9 cellular contexts compared by ENCODE assay signal in genomic region chr10:4034907-4035581, GRCh38.
DNase-seq lines count a peak whose midpoint lies in the region; ATAC-seq and TF ChIP-seq lines count a peak whose summit lies in the region.
"Had no signal": no experiment of that assay in that cellular context is flagged by ENCODE, and none has a peak within 500 bp of the region (broad histone marks: within the 10 kb centered on the region; RNA-seq: fewer than 3 reads in every experiment).

No MANE protein-coding gene starts in this region.

- peaks cover 12% of the 10 kb centered on the region for H3K4me1 ChIP-seq in mononuclear cell (ENCODE audit: insufficient read depth, low read length)
- H3K4me1 ChIP-seq in upper lobe of left lung = peaks cover 8 to 18% (median 13%) of the 10 kb centered on the region in 4 donors

- H3K4me1 Mint-ChIP-seq in activated naive CD4-positive, alpha-beta T cell treated with anti-CD3 and anti-CD28 coated beads for 36 hours (ENCODE audit: low read depth) = peaks cover 30% of the 10 kb centered on the region
- H3K4me1 Mint-ChIP-seq in central memory CD8-positive, alpha-beta T cell = peaks cover 28% of the 10 kb centered on the region

- TF ChIP-seq CTCF in upper lobe of left lung (IDR thresholded peaks at IDR 0.05) = no peak

- peak overlapping the region; percentile 41 to 81 (median 74) for H3K27ac ChIP-seq in upper lobe of left lung
- H3K27ac ChIP-seq: BLaER1 had no signal

- H3K9me3 Mint-ChIP-seq in activated naive CD4-positive, alpha-beta T cell treated with anti-CD3 and anti-CD28 coated beads for 36 hours = no peaks in the 10 kb centered on the region
- no peaks in the 10 kb centered on the region for H3K9me3 Mint-ChIP-seq in central memory CD8-positive, alpha-beta T cell

- H3K4me3 ChIP-seq in mononuclear cell (ENCODE audit: low read length) = peak overlapping the region; percentile 22
- peak overlapping the region in 3 of 4 donors; percentile 25 to 36 (median 31) for H3K4me3 ChIP-seq in upper lobe of left lung
- H3K4me3 ChIP-seq: BLaER1 had no signal

- H3K27ac Mint-ChIP-seq in activated naive CD4-positive, alpha-beta T cell treated with anti-CD3 and anti-CD28 coated beads for 36 hours = no peak overlapping the region
- H3K27ac Mint-ChIP-seq in central memory CD8-positive, alpha-beta T cell (ENCODE audit: low read depth) = peak overlapping the region; percentile 79

- peak; percentile 56 for ATAC-seq in central memory CD8-positive, alpha-beta T cell (replicated peaks; ENCODE audit: extremely low read depth, poor library complexity, severe bottlenecking)
- ATAC-seq in upper lobe of left lung (ENCODE audit: low FRiP score in 2 of 2) (peak; percentile 67 to 82), HG02610 (IDR thresholded peaks at IDR 0.05; ENCODE audit: unreplicated experiment) (no peak)

- TF ChIP-seq EP300 in upper lobe of left lung (IDR thresholded peaks at IDR 0.05) = peak in 2 of 4 donors; percentile 9 to 19

- H3K27me3 ChIP-seq in mononuclear cell (ENCODE audit: insufficient read depth, low read length) (no peaks in the 10 kb centered on the region), upper lobe of left lung (no peaks in the 10 kb centered on the region)
- H3K27me3 ChIP-seq: BLaER1 had no signal

- TF ChIP-seq POLR2A in upper lobe of left lung (IDR thresholded peaks at IDR 0.05) = peak in 1 of 4 donors; percentile 24

- H3K4me3 Mint-ChIP-seq in activated naive CD4-positive, alpha-beta T cell treated with anti-CD3 and anti-CD28 coated beads for 36 hours = peak overlapping the region; percentile 41
- peak overlapping the region; percentile 66 for H3K4me3 Mint-ChIP-seq in central memory CD8-positive, alpha-beta T cell

- H3K27me3 Mint-ChIP-seq in activated naive CD4-positive, alpha-beta T cell treated with anti-CD3 and anti-CD28 coated beads for 36 hours (ENCODE audit: low read depth) = no peaks in the 10 kb centered on the region
- H3K27me3 Mint-ChIP-seq in central memory CD8-positive, alpha-beta T cell = no peaks in the 10 kb centered on the region

- CTCF ChIA-PET in activated naive CD4-positive, alpha-beta T cell treated with anti-CD3 and anti-CD28 coated beads for 36 hours (lab: Charles Lee) = no interaction called here

- H3K9me3 ChIP-seq in mononuclear cell (ENCODE audit: low read depth, low read length) (no peaks in the 10 kb centered on the region), upper lobe of left lung (no peaks in the 10 kb centered on the region)
- H3K9me3 ChIP-seq: BLaER1 had no signal

- peak; percentile 43 for DNase-seq in activated naive CD4-positive, alpha-beta T cell treated with anti-CD3 and anti-CD28 coated beads for 36 hours
- DNase-seq in activated naive CD4-positive, alpha-beta T cell (lab: John Stamatoyannopoulos, UW) = no peak
- no peak for DNase-seq in central memory CD8-positive, alpha-beta T cell (ENCODE audit: low spot score in 2 of 2)
- DNase-seq in upper lobe of left lung = peak in 1 of 2 donors; percentile 56
- no peak for DNase-seq in mesenteric fat pad (ENCODE audit: low spot score)
- no peak for DNase-seq in dermis blood vessel endothelial cell

- H3K36me3 ChIP-seq in upper lobe of left lung = no peaks in the 10 kb centered on the region
- H3K36me3 ChIP-seq: BLaER1 had no signal

- H3K36me3 Mint-ChIP-seq in activated naive CD4-positive, alpha-beta T cell treated with anti-CD3 and anti-CD28 coated beads for 36 hours (ENCODE audit: low read depth) = no peaks in the 10 kb centered on the region
- H3K36me3 Mint-ChIP-seq in central memory CD8-positive, alpha-beta T cell (ENCODE audit: insufficient read depth) = peaks cover 4% of the 10 kb centered on the region

- 16 to 18% methylated on average over 15 of the region's 15 CpGs for WGBS in upper lobe of left lung, 2 donors

- intact Hi-C loops in activated naive CD4-positive, alpha-beta T cell treated with anti-CD3 and anti-CD28 coated beads for 36 hours (cut with micrococcal nuclease) = loop anchor here (5.0 to 10.0 kb wide), 2 partner anchors 63 to 620 kb away; no protein-coding TSS in a partner anchor
